In the genomic region with DNA sequence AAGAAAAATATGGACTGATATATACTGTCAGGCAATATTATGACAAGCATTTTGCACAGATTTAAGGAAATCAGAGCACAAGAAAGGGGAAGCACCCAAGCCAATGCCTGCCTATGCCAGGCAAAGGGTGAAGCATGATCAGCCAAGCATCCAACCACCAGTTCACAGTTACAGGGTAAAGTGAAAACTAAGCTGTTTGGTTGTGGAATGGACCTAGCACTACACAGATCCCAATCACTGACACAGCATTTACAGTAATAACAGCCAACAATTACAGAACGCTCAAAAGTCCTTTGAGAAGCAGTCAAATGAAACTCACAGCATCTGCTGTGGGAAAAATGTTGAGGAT, we compare ENCODE assay signal across 10 cellular contexts.
A peak's percentile ranks its signal among the peaks of the same experiment; 100 is the strongest.
DNase-seq lines count a peak whose midpoint lies in the region; ATAC-seq and TF ChIP-seq lines count a peak whose summit lies in the region.
"Had no signal": no experiment of that assay in that cellular context is flagged by ENCODE, and none has a peak within 500 bp of the region (broad histone marks: within the 10 kb centered on the region; RNA-seq: fewer than 3 reads in every experiment).

No MANE protein-coding gene starts in this region.

- H3K9me3 Mint-ChIP-seq in activated CD4-positive, alpha-beta T cell treated with anti-CD3 and anti-CD28 coated beads, Interleukin-2, amount 10 ng/mL, durations not matched to agents 24 days and 14 days, result no peaks in the 10 kb centered on the region
- H3K9me3 Mint-ChIP-seq: activated naive CD4-positive, alpha-beta T cell treated with anti-CD3 and anti-CD28 coated beads for 36 hours had no signal

- H3K27me3 ChIP-seq in BLaER1, result no peaks in the 10 kb centered on the region

- no peaks in the 10 kb centered on the region for H3K9me3 ChIP-seq in BLaER1

- no peaks in the 10 kb centered on the region for H3K36me3 ChIP-seq in BLaER1

- peak overlapping the region; percentile 70; the same call in 1 of the 2 replicates for H3K9ac ChIP-seq in BLaER1

- peaks cover 75% of the 10 kb centered on the region for H3K4me1 ChIP-seq in BLaER1

- intact Hi-C loops in activated CD4-positive, alpha-beta T cell treated with anti-CD3 and anti-CD28 coated beads, Interleukin-2, amount 10 ng/mL, durations not matched to agents 24 days and 14 days (cut with micrococcal nuclease), result no loop called here

- peak overlapping the region; percentile 38 for H3K4me3 ChIP-seq in BLaER1

- no peaks in the 10 kb centered on the region for H4K20me1 ChIP-seq in BLaER1

- H3K27ac ChIP-seq in BLaER1, result peak overlapping the region; percentile 91

- no peak for DNase-seq in activated CD4-positive, alpha-beta T cell treated with anti-CD3 and anti-CD28 coated beads, Interleukin-2, amount 10 ng/mL, durations not matched to agents 24 days and 14 days
- DNase-seq in DMS153 treated with DMSO at 0.1 percent for 48 hours (lab: John Stamatoyannopoulos, UW; ENCODE audit: unreplicated experiment) (no peak), NCI-H774 (lab: John Stamatoyannopoulos, UW) (no peak)
- DNase-seq: activated naive CD4-positive, alpha-beta T cell treated with anti-CD3 and anti-CD28 coated beads for 36 hours; T-helper 2 cell had no signal

- no peaks in the 10 kb centered on the region for H3K36me3 Mint-ChIP-seq in activated CD4-positive, alpha-beta T cell treated with anti-CD3 and anti-CD28 coated beads, Interleukin-2, amount 10 ng/mL, durations not matched to agents 24 days and 14 days (ENCODE audit: low read depth)

- peaks cover 2% of the 10 kb centered on the region for H3K4me1 Mint-ChIP-seq in activated CD4-positive, alpha-beta T cell treated with anti-CD3 and anti-CD28 coated beads, Interleukin-2, amount 10 ng/mL, durations not matched to agents 24 days and 14 days

- ATAC-seq in GM19328 (IDR thresholded peaks at IDR 0.05; ENCODE audit: unreplicated experiment) (peak; percentile 83), HG02943 (IDR thresholded peaks at IDR 0.05; ENCODE audit: low read depth, unreplicated experiment) (peak; percentile 94), HG03095 (IDR thresholded peaks at IDR 0.05; ENCODE audit: unreplicated experiment) (no peak)

- H3K27me3 Mint-ChIP-seq in activated CD4-positive, alpha-beta T cell treated with anti-CD3 and anti-CD28 coated beads, Interleukin-2, amount 10 ng/mL, durations not matched to agents 24 days and 14 days, result peaks cover 6% of the 10 kb centered on the region

- TF ChIP-seq POLR2A in Raji (IDR thresholded peaks at IDR 0.05; ENCODE audit: insufficient read depth, low read depth, low read length), result peak; percentile 46; the same call in 1 of the 2 replicates

- no peak overlapping the region for H3K4me3 Mint-ChIP-seq in activated CD4-positive, alpha-beta T cell treated with anti-CD3 and anti-CD28 coated beads, Interleukin-2, amount 10 ng/mL, durations not matched to agents 24 days and 14 days
- H3K4me3 Mint-ChIP-seq: activated naive CD4-positive, alpha-beta T cell treated with anti-CD3 and anti-CD28 coated beads for 36 hours had no signal

- no peak overlapping the region for H3K27ac Mint-ChIP-seq in activated CD4-positive, alpha-beta T cell treated with anti-CD3 and anti-CD28 coated beads, Interleukin-2, amount 10 ng/mL, durations not matched to agents 24 days and 14 days
- H3K27ac Mint-ChIP-seq: activated naive CD4-positive, alpha-beta T cell treated with anti-CD3 and anti-CD28 coated beads for 36 hours had no signal

- peak overlapping the region; percentile 89 for H3K4me2 ChIP-seq in BLaER1
